29 cellular contexts compared by ENCODE assay signal in the genomic region with DNA sequence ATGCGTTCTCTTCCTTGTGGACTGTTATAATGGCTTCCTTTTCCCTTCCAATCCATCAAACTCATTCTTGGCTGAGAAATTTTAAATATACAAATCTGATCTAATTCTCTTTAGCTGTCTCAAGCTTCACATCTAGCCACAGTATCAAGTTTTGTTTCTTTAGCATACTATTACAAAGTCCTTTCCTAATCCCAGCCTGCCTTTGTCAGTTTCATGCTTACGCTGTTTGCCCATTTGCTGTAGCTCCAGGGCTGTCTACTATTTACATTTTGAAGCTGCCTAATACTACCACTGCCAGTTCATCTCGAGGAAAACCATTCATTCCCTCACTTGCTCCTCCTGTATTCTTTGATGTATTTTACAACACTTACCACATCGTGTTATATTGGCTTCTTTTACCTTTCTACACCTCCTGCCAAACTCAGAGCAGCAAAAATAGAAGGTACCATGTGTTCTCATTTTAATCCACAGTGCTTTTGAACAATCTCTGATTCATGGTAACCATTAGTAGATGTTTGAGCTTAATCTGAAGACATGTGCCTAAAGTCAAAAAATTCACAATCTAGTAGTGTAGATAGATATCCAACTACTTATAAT. TPM values are rescaled to one million over a fixed set of nuclear protein-coding genes. Genes with fewer than 3 reads are reported as not detected.
DNase-seq lines count a peak whose midpoint lies in the region; ATAC-seq, FAIRE-seq and TF ChIP-seq lines count a peak whose summit lies in the region.
"Had no signal": no experiment of that assay in that cellular context is flagged by ENCODE, and none has a peak within 500 bp of the region (broad histone marks: within the 10 kb centered on the region; RNA-seq: fewer than 3 reads in every experiment).

No MANE protein-coding gene starts in this region.

- no peak overlapping the region for H3K4me2 ChIP-seq in IMR-90 (ENCODE audit: low read depth, low read length)
- no peak overlapping the region for H3K4me2 ChIP-seq in HepG2 (ENCODE audit: low read depth, low read length)
- H3K4me2 ChIP-seq: A549; BLaER1 treated with 17β-estradiol and CSF1 and Interleukin-3, amounts not matched to agents 10 nM and 100 nM; SK-N-SH had no signal

- TF ChIP-seq POLR2A in IMR-90 (IDR thresholded peaks at IDR 0.05; ENCODE audit: low read depth, low read length) = no peak
- TF ChIP-seq POLR2A in HepG2 (IDR thresholded peaks at IDR 0.05; ENCODE audit: insufficient read depth in 1 of 2, low read depth in 2 of 2, low read length in 2 of 2) = no peak

- no peak overlapping the region for H4K5ac ChIP-seq in IMR-90 (ENCODE audit: low read depth, low read length)

- no peak overlapping the region for H4K91ac ChIP-seq in IMR-90 (ENCODE audit: insufficient read depth, low read depth, low read length)

- POLR2A ChIA-PET in IMR-90 (lab: Charles Lee; ENCODE audit: unreplicated experiment) (no interaction called here), HepG2 (lab: Yijun Ruan, JAX) (no interaction called here), T-cell (lab: Charles Lee) (interaction anchor here in 1 of 2 donors (0.6 kb wide), 1 partner anchor 55 kb away, joined by 3 read pairs; no protein-coding TSS in a partner anchor)

- no peak overlapping the region for H3K9ac ChIP-seq in IMR-90 (ENCODE audit: low read depth, low read length)
- H3K9ac ChIP-seq in HepG2 (ENCODE audit: insufficient read depth, low read depth, low read length) = no peak overlapping the region
- H3K9ac ChIP-seq: BLaER1 treated with 17β-estradiol and CSF1 and Interleukin-3, amounts not matched to agents 10 nM and 100 nM; SK-N-SH had no signal

- no peak for FAIRE-seq in HepG2 (lab: Jason Lieb, UNC)
- FAIRE-seq: GM12878, RCC 7860 had no signal

- H3K4me3 ChIP-seq in IMR-90 (ENCODE audit: insufficient read depth, low read depth, low read length) = no peak overlapping the region
- H3K4me3 ChIP-seq in HepG2 (replicated peaks in 1 of 3; ENCODE audit: insufficient read depth in 1 of 3, low read depth in 2 of 3, low read length in 3 of 3) = no peak overlapping the region
- H3K4me3 ChIP-seq: A549; BLaER1 treated with 17β-estradiol and CSF1 and Interleukin-3, amounts not matched to agents 10 nM and 100 nM; GM12878 had no signal

- no peak overlapping the region for H3K23ac ChIP-seq in IMR-90 (ENCODE audit: low read depth, low read length)

- intact Hi-C loops in IMR-90 (cut with micrococcal nuclease) (no loop called here), HepG2 (cut with micrococcal nuclease; ENCODE audit: unreplicated experiment) (no loop called here)

- H3K4me1 ChIP-seq in IMR-90 (ENCODE audit: control insufficient read depth, insufficient read depth, low read length) (no peaks in the 10 kb centered on the region), HepG2 (ENCODE audit: insufficient read depth, low read length) (no peaks in the 10 kb centered on the region)
- H3K4me1 ChIP-seq: A549; BLaER1 treated with 17β-estradiol and CSF1 and Interleukin-3, amounts not matched to agents 10 nM and 100 nM had no signal

- peaks cover 10% of the 10 kb centered on the region for H3K4me1 Mint-ChIP-seq in central memory CD8-positive, alpha-beta T cell
- H3K4me1 Mint-ChIP-seq in nephron progenitor cell (peaks cover 8% of the 10 kb centered on the region), T-cell (peaks cover 8 to 10% (median 10%) of the 10 kb centered on the region in 3 donors)

- no peak overlapping the region for H3K18ac ChIP-seq in IMR-90 (ENCODE audit: low read depth, low read length)

- no peak overlapping the region for H3K4ac ChIP-seq in IMR-90 (ENCODE audit: low read depth, low read length)

- H3K4me3 Mint-ChIP-seq in central memory CD8-positive, alpha-beta T cell = no peak overlapping the region
- no peak overlapping the region for H3K4me3 Mint-ChIP-seq in nephron progenitor cell
- no peak overlapping the region for H3K4me3 Mint-ChIP-seq in T-cell
- H3K4me3 Mint-ChIP-seq: CD4-positive, alpha-beta memory T cell had no signal

- H2BK20ac ChIP-seq in IMR-90 (ENCODE audit: low read depth, low read length) = no peak overlapping the region

- H3K9me3 Mint-ChIP-seq in central memory CD8-positive, alpha-beta T cell = no peaks in the 10 kb centered on the region
- H3K9me3 Mint-ChIP-seq in nephron progenitor cell (no peaks in the 10 kb centered on the region), T-cell (no peaks in the 10 kb centered on the region)
- H3K9me3 Mint-ChIP-seq: CD4-positive, alpha-beta memory T cell had no signal

- dilution Hi-C loops in IMR-90 (cut with HindIII; ENCODE audit: low sequenced_read_pairs, unreplicated experiment) = no loop called here

- no peak overlapping the region for H3K14ac ChIP-seq in IMR-90 (replicated peaks; ENCODE audit: low read depth, low read length)

- DNase-seq in G401 (ENCODE audit: low spot score) = peak; percentile 69
- DNase-seq in IMR-90 = no peak
- DNase-seq in central memory CD8-positive, alpha-beta T cell (ENCODE audit: low spot score in 2 of 2) = no peak
- no peak for DNase-seq in nephron progenitor cell
- DNase-seq in omental fat pad (ENCODE audit: low spot score) = no peak
- DNase-seq in HepG2 (ENCODE audit: low spot score) = no peak
- no peak for DNase-seq in T-cell
- DNase-seq: AML-193; Caco-2; CD4-positive, alpha-beta memory T cell; GDM1; Karpas-422; NCI-H1092; NCI-H1436; NCI-H187; NCI-H2081 treated with DMSO at 0.1 percent for 48 hours; NCI-H2171; NCI-H226; NCI-H510A; NCI-H69; OCI-M1; SIG-M5; SK-N-SH had no signal

- H2BK15ac ChIP-seq in IMR-90 (ENCODE audit: low read depth, low read length) = no peak overlapping the region

- H3K36me3 Mint-ChIP-seq in central memory CD8-positive, alpha-beta T cell (ENCODE audit: insufficient read depth) = peaks cover 41% of the 10 kb centered on the region
- H3K36me3 Mint-ChIP-seq in nephron progenitor cell (ENCODE audit: low read depth) = peaks cover 43% of the 10 kb centered on the region
- H3K36me3 Mint-ChIP-seq in T-cell = peaks cover 38% of the 10 kb centered on the region

- H4K8ac ChIP-seq in IMR-90 (ENCODE audit: low read depth in 2 of 2, low read length in 2 of 2) = no peak overlapping the region

- WGBS in IMR-90 (ENCODE audit: extremely low coverage in 2 of 2, insufficient read length in 1 of 2), 2 experiments = 83% methylated on average over 3 of the region's 4 CpGs; no CpG with 5 or more reads in 1 of the 2 experiments
- WGBS in HepG2 (ENCODE audit: low lambda C conversion rate) = 92% methylated on average over 4 of the region's 4 CpGs

- H3K9me3 ChIP-seq in IMR-90 (ENCODE audit: control insufficient read depth, insufficient read depth, low read length) (no peaks in the 10 kb centered on the region), HepG2 (ENCODE audit: low read length) (no peaks in the 10 kb centered on the region)
- H3K9me3 ChIP-seq: A549; BLaER1 treated with 17β-estradiol and CSF1 and Interleukin-3, amounts not matched to agents 10 nM and 100 nM; Caco-2; SK-N-SH had no signal

- H3K36me3 ChIP-seq in IMR-90 (ENCODE audit: control insufficient read depth, insufficient read depth, low read length) = peaks cover 15% of the 10 kb centered on the region
- H3K36me3 ChIP-seq in HepG2 (replicated peaks in 1 of 2; ENCODE audit: control insufficient read depth in 1 of 2, insufficient read depth in 2 of 2, low read length in 2 of 2) = peaks cover 8 to 30% of the 10 kb centered on the region in 2 experiments; a peak in 4 of 5 replicates

- no peak overlapping the region for H3K56ac ChIP-seq in IMR-90 (ENCODE audit: extremely low read depth, insufficient read depth, low read length)

- H3K79me1 ChIP-seq in IMR-90 (ENCODE audit: low read depth in 1 of 2, low read length in 2 of 2) = peaks cover 0 to 3% of the 10 kb centered on the region in 2 experiments; a peak in 3 of 4 replicates

- H2BK5ac ChIP-seq in IMR-90 (ENCODE audit: low read depth, low read length, poor library complexity, severe bottlenecking) = no peak overlapping the region

- no peak overlapping the region for H2AK5ac ChIP-seq in IMR-90 (ENCODE audit: low read depth, low read length)

- H2AFZ ChIP-seq in IMR-90 (replicated peaks; ENCODE audit: low read length, poor library complexity) (no peak overlapping the region), HepG2 (ENCODE audit: low read length) (no peak overlapping the region)

- H3K27me3 Mint-ChIP-seq in central memory CD8-positive, alpha-beta T cell = no peaks in the 10 kb centered on the region
- H3K27me3 Mint-ChIP-seq in nephron progenitor cell (ENCODE audit: low read depth, poor library complexity) (no peaks in the 10 kb centered on the region), T-cell (no peaks in the 10 kb centered on the region)
- H3K27me3 Mint-ChIP-seq: CD4-positive, alpha-beta memory T cell had no signal

- TF ChIP-seq CTCF in IMR-90 (conservative IDR thresholded peaks at IDR 0.05; ENCODE audit: low read depth, low read length) = no peak
- no peak for TF ChIP-seq CTCF in nephron progenitor cell (IDR thresholded peaks at IDR 0.05)
- no peak for TF ChIP-seq CTCF in omental fat pad (IDR thresholded peaks at IDR 0.05)
- no peak for TF ChIP-seq CTCF in HepG2 (CRISPR knock-in tag; IDR thresholded peaks at IDR 0.05)

- BruUV-seq in IMR-90 (replicated peaks; lab: Mats Ljungman, UMichigan) (no TSS peak), HepG2 (replicated peaks; lab: Mats Ljungman, UMichigan) (no TSS peak)

- TF ChIP-seq RAD21 in IMR-90 (IDR thresholded peaks at IDR 0.05; ENCODE audit: low read length) = no peak
- no peak for TF ChIP-seq RAD21 in HepG2 (CRISPR knock-in tag; IDR thresholded peaks at IDR 0.05)

- H3K79me2 ChIP-seq in HepG2 (ENCODE audit: insufficient read depth, low read length) = no peaks in the 10 kb centered on the region

- H3K27me3 ChIP-seq in IMR-90 (ENCODE audit: control insufficient read depth, insufficient read depth, low read length) (no peaks in the 10 kb centered on the region), HepG2 (ENCODE audit: control insufficient read depth in 1 of 2, insufficient read depth in 2 of 2, low read length in 2 of 2) (no peaks in the 10 kb centered on the region)
- H3K27me3 ChIP-seq: BLaER1 treated with 17β-estradiol and CSF1 and Interleukin-3, amounts not matched to agents 10 nM and 100 nM had no signal

- CTCF ChIA-PET in IMR-90 (lab: Yijun Ruan, JAX) = no interaction called here
- CTCF ChIA-PET in HepG2 (lab: Yijun Ruan, JAX; ENCODE audit: low intra/inter-chr PET ratio, low total read pairs) = no interaction called here
- CTCF ChIA-PET in T-cell (lab: Charles Lee) = interaction anchor here in 1 of 2 donors (0.6 kb wide), 2 partner anchors 48 to 87 kb away, joined by 3 to 4 read pairs; no protein-coding TSS in a partner anchor

- H4K20me1 ChIP-seq in IMR-90 (ENCODE audit: insufficient read depth, low read length) (no peaks in the 10 kb centered on the region), HepG2 (ENCODE audit: insufficient read depth, low read length) (no peaks in the 10 kb centered on the region)

- in situ Hi-C loops in G401 (cut with HindIII; ENCODE audit: low sequenced_read_pairs) = no loop called here
- in situ Hi-C loops in IMR-90 (cut with MboI; ENCODE audit: low sequenced_read_pairs) = no loop called here
- in situ Hi-C loops in HepG2 (cut with HindIII; ENCODE audit: extremely low pct_ligation_motif_present, low pct_unique_long_range_greater_than_20kb) = no loop called here

- H2BK120ac ChIP-seq in IMR-90 (ENCODE audit: low read depth, low read length) = no peak overlapping the region

- no peaks in the 10 kb centered on the region for H3K9me1 ChIP-seq in IMR-90 (ENCODE audit: insufficient read depth, low read length)

- no peak for TF ChIP-seq EP300 in HepG2 (IDR thresholded peaks at IDR 0.05; ENCODE audit: low read depth in 2 of 2, low read length in 2 of 2)
- TF ChIP-seq EP300 in HepG2 (CRISPR knock-in tag; IDR thresholded peaks at IDR 0.05; ENCODE audit: borderline replicate concordance) = no peak

- ATAC-seq in IMR-90 (ENCODE audit: low read depth) = peak; percentile 42
- ATAC-seq in central memory CD8-positive, alpha-beta T cell (replicated peaks; ENCODE audit: extremely low read depth, poor library complexity, severe bottlenecking) = no peak
- no peak for ATAC-seq in omental fat pad (ENCODE audit: low FRiP score)
- ATAC-seq in HepG2 = no peak
- ATAC-seq in T-cell (replicated peaks in 1 of 4) = no peak
- ATAC-seq: A549, GM12878, HCT116 had no signal

- no peak overlapping the region for H2AK9ac ChIP-seq in IMR-90 (replicated peaks; ENCODE audit: low read depth, low read length, poor library complexity)

- no peak overlapping the region for H3K27ac ChIP-seq in IMR-90 (ENCODE audit: insufficient read depth, low read length)
- H3K27ac ChIP-seq in HepG2 (ENCODE audit: extremely low read length, insufficient read depth, low read length) = no peak overlapping the region
- H3K27ac ChIP-seq: A549; BLaER1 treated with 17β-estradiol and CSF1 and Interleukin-3, amounts not matched to agents 10 nM and 100 nM had no signal

- H3K27ac Mint-ChIP-seq in central memory CD8-positive, alpha-beta T cell (ENCODE audit: low read depth) = peak overlapping the region; percentile 9
- H3K27ac Mint-ChIP-seq in nephron progenitor cell = peak overlapping the region; percentile 38
- H3K27ac Mint-ChIP-seq in T-cell = no peak overlapping the region

RNA-seq across cellular contexts. Expression of gene ARID4A, which starts 42.9 kb away (rescaled TPM):
- 6.9 and 8.5 TPM in 2 replicates for total RNA-seq in G401 (2014; rRNA removed; shearing (Covaris generic))
- 3.8 and 6.7 TPM in 2 replicates for total RNA-seq in IMR-90 (2012; rRNA removed)
- polyA plus RNA-seq in IMR-90 (2012; rRNA removed) = 3.3 and 3.4 TPM in 2 replicates
- polyA plus RNA-seq in IMR-90 (2012; cell fraction: cytosol; rRNA removed) = 0.81 and 0.93 TPM in 2 replicates
- polyA plus RNA-seq in IMR-90 (2012; cell fraction: nucleus; rRNA removed; ENCODE audit: low replicate concordance) = 1.3 and 7.7 TPM in 2 replicates
- total RNA-seq in omental fat pad = 10 to 100 TPM; 12.6 to 33.7 (median 18.5) TPM
- 9.7 and 9.9 TPM in 2 replicates for total RNA-seq in HepG2 (2016; rRNA removed; fragmentation: Illumina TruSeq; extraction: Trizol)
- 27.6 and 35.2 TPM in 2 replicates for total RNA-seq in HepG2 (2016; cell fraction: cytosol; rRNA removed; fragmentation: Illumina TruSeq; extraction: Trizol; ENCODE audit: low read depth)
- total RNA-seq in HepG2 (2016; cell fraction: insoluble cytoplasmic fraction; rRNA removed; fragmentation: Illumina TruSeq; extraction: Trizol) = 8.3 and 10.4 TPM in 2 replicates
- total RNA-seq in HepG2 (2016; cell fraction: membrane; rRNA removed; fragmentation: Illumina TruSeq; extraction: Trizol) = 10.1 and 11.0 TPM in 2 replicates
- total RNA-seq in HepG2 (2016; cell fraction: nucleus; rRNA removed; fragmentation: Illumina TruSeq; extraction: Trizol) = 20.6 and 24.9 TPM in 2 replicates
- polyA plus RNA-seq in HepG2 (2011; rRNA removed) = 6.2 and 7.2 TPM in 2 replicates
- 1.9 and 3.0 TPM in 2 replicates for polyA plus RNA-seq in HepG2 (2011; cell fraction: cytosol; rRNA removed)
- polyA plus RNA-seq in HepG2 (2011; cell fraction: nucleus; rRNA removed) = 11.9 and 12.4 TPM in 2 replicates
- polyA plus RNA-seq in HepG2 (2012) = 9.0 and 12.9 TPM in 2 replicates
- 0.31 and 0.49 TPM in 2 replicates for polyA plus RNA-seq in HepG2 (2016; cell fraction: cytosol; fragmentation: Illumina TruSeq; extraction: Trizol; ENCODE audit: low read depth)
- 10.4 and 10.9 TPM in 2 replicates for polyA plus RNA-seq in HepG2 (2016; cell fraction: insoluble cytoplasmic fraction; fragmentation: Illumina TruSeq; extraction: Trizol; ENCODE audit: low read depth)
- polyA plus RNA-seq in HepG2 (2016; cell fraction: membrane; fragmentation: Illumina TruSeq; extraction: Trizol; ENCODE audit: low read depth) = 1.0 and 1.1 TPM in 2 replicates
- 25.3 and 34.6 TPM in 2 replicates for polyA plus RNA-seq in HepG2 (2016; cell fraction: nucleus; fragmentation: Illumina TruSeq; extraction: Trizol; ENCODE audit: insufficient read depth, low read depth)
- polyA minus RNA-seq in HepG2 (2011; rRNA and poly(A)+ RNA removed; ENCODE audit: low replicate concordance) = 5.8 and 8.2 TPM in 2 replicates
- 6.2 and 8.8 TPM in 2 replicates for polyA minus RNA-seq in HepG2 (2011; cell fraction: cytosol; rRNA and poly(A)+ RNA removed)
- polyA minus RNA-seq in HepG2 (2011; cell fraction: nucleus; rRNA and poly(A)+ RNA removed) = 73.2 and 80.9 TPM in 2 replicates
- 10 to 100 TPM; 51.2 to 70.1 (median 57.6) TPM for total RNA-seq in T-cell

RNA-seq across cellular contexts. Expression of gene TOMM20L, which starts 54.5 kb away (rescaled TPM):
- not detected in 2 replicates for total RNA-seq in G401 (2014; rRNA removed; shearing (Covaris generic))
- total RNA-seq in IMR-90 (2012; rRNA removed) = not detected in 2 replicates
- not detected in 2 replicates for polyA plus RNA-seq in IMR-90 (2012; rRNA removed)
- polyA plus RNA-seq in IMR-90 (2012; cell fraction: cytosol; rRNA removed) = 1.5 TPM in 1 of 2 replicates, not detected in the other
- polyA plus RNA-seq in IMR-90 (2012; cell fraction: nucleus; rRNA removed; ENCODE audit: low replicate concordance) = not detected in 2 replicates
- not detected for total RNA-seq in omental fat pad
- total RNA-seq in HepG2 (2016; rRNA removed; fragmentation: Illumina TruSeq; extraction: Trizol) = 0.46 TPM in 1 of 2 replicates, not detected in the other
- 0.51 TPM in 1 of 2 replicates, not detected in the other for total RNA-seq in HepG2 (2016; cell fraction: cytosol; rRNA removed; fragmentation: Illumina TruSeq; extraction: Trizol; ENCODE audit: low read depth)
- total RNA-seq in HepG2 (2016; cell fraction: insoluble cytoplasmic fraction; rRNA removed; fragmentation: Illumina TruSeq; extraction: Trizol) = not detected in 2 replicates
- total RNA-seq in HepG2 (2016; cell fraction: membrane; rRNA removed; fragmentation: Illumina TruSeq; extraction: Trizol) = not detected in 2 replicates
- not detected in 2 replicates for total RNA-seq in HepG2 (2016; cell fraction: nucleus; rRNA removed; fragmentation: Illumina TruSeq; extraction: Trizol)
- not detected in 2 replicates for polyA plus RNA-seq in HepG2 (2011; rRNA removed)
- polyA plus RNA-seq in HepG2 (2011; cell fraction: cytosol; rRNA removed) = not detected in 2 replicates
- polyA plus RNA-seq in HepG2 (2011; cell fraction: nucleus; rRNA removed) = not detected in 2 replicates
- polyA plus RNA-seq in HepG2 (2012) = 0.32 TPM in 1 of 2 replicates, not detected in the other
- polyA plus RNA-seq in HepG2 (2016; cell fraction: cytosol; fragmentation: Illumina TruSeq; extraction: Trizol; ENCODE audit: low read depth) = 0.59 and 0.78 TPM in 2 replicates
- polyA plus RNA-seq in HepG2 (2016; cell fraction: insoluble cytoplasmic fraction; fragmentation: Illumina TruSeq; extraction: Trizol; ENCODE audit: low read depth) = 0.50 TPM in 1 of 2 replicates, not detected in the other
- 0.35 TPM in 1 of 2 replicates, not detected in the other for polyA plus RNA-seq in HepG2 (2016; cell fraction: membrane; fragmentation: Illumina TruSeq; extraction: Trizol; ENCODE audit: low read depth)
- polyA plus RNA-seq in HepG2 (2016; cell fraction: nucleus; fragmentation: Illumina TruSeq; extraction: Trizol; ENCODE audit: insufficient read depth, low read depth) = not detected in 2 replicates
- polyA minus RNA-seq in HepG2 (2011; rRNA and poly(A)+ RNA removed; ENCODE audit: low replicate concordance) = not detected in 2 replicates
- not detected in 2 replicates for polyA minus RNA-seq in HepG2 (2011; cell fraction: cytosol; rRNA and poly(A)+ RNA removed)
- polyA minus RNA-seq in HepG2 (2011; cell fraction: nucleus; rRNA and poly(A)+ RNA removed) = not detected in 2 replicates
- under 1 TPM in 1 of 5 donors, not detected in 4; 0.73 TPM for total RNA-seq in T-cell
- total RNA-seq: CD4-positive, alpha-beta memory T cell; H4 had no signal
- polyA plus RNA-seq: A549; CD4-positive, alpha-beta memory T cell; GM12878; SK-N-SH had no signal

Comparison
In these comparisons a context has a peak if more than half of its experiments do, and no peak if none do; other contexts are left out.
1. H3K27ac Mint-ChIP-seq: peak in central memory CD8-positive, alpha-beta T cell (single experiment) and nephron progenitor cell (single experiment); none in T-cell (0 of 2).